In genomic region chr1:36285450-36286101, GRCh38 we compare ENCODE assay signal across 8 cellular contexts. TPM values are rescaled to one million over a fixed set of nuclear protein-coding genes. Genes with fewer than 3 reads are reported as not detected.
A peak's percentile ranks its signal among the peaks of the same experiment; 100 is the strongest.
DNase-seq lines count a peak whose midpoint lies in the region; ATAC-seq and TF ChIP-seq lines count a peak whose summit lies in the region.

No MANE protein-coding gene starts in this region.

- TF ChIP-seq CTCF in fibroblast of mammary gland (conservative IDR thresholded peaks at IDR 0.05; ENCODE audit: control insufficient read depth, insufficient read depth, low read depth, low read length) (peak; percentile 74), neural crest cell (conservative IDR thresholded peaks at IDR 0.05) (peak; percentile 88), upper lobe of left lung (IDR thresholded peaks at IDR 0.05) (peak; percentile 29 to 78 (median 68))

- H3K27me3 ChIP-seq in upper lobe of left lung = no peaks in the 10 kb centered on the region

- no peak for TF ChIP-seq EP300 in upper lobe of left lung (IDR thresholded peaks at IDR 0.05)

- H3K9me3 ChIP-seq in upper lobe of left lung = no peaks in the 10 kb centered on the region

- DNase-seq in DMS53 treated with DMSO at 0.1 percent for 48 hours (lab: John Stamatoyannopoulos, UW; ENCODE audit: unreplicated experiment) (peak; percentile 56), Kasumi-1 (lab: John Stamatoyannopoulos, UW) (peak; percentile 85 to 92), OCI-M1 (lab: John Stamatoyannopoulos, UW) (peak; percentile 89), fibroblast of mammary gland (ENCODE audit: low read depth) (peak; percentile 92), neural crest cell (ENCODE audit: low read depth, low spot score) (peak; percentile 60), upper lobe of left lung (peak in 1 of 2 donors; percentile 71)
- peak; percentile 49 to 51 for DNase-seq in activated T-cell treated with anti-CD3 and anti-CD28 coated beads, Interleukin-2, amount 50 U/mL, for 48 hours

- no peaks in the 10 kb centered on the region for H3K27me3 Mint-ChIP-seq in neural crest cell (ENCODE audit: low read depth)

- H3K36me3 Mint-ChIP-seq in neural crest cell (ENCODE audit: low read depth) = peaks cover 14% of the 10 kb centered on the region

- H3K4me1 ChIP-seq in upper lobe of left lung = peaks cover 7 to 17% (median 13%) of the 10 kb centered on the region in 4 donors

- no peaks in the 10 kb centered on the region for H3K4me1 Mint-ChIP-seq in neural crest cell

- no peak overlapping the region for H3K4me3 Mint-ChIP-seq in neural crest cell

- H3K9me3 Mint-ChIP-seq in neural crest cell = no peaks in the 10 kb centered on the region

- TF ChIP-seq POLR2A in upper lobe of left lung (IDR thresholded peaks at IDR 0.05) = no peak

- peaks cover 30 to 77% (median 49%) of the 10 kb centered on the region in 4 donors for H3K36me3 ChIP-seq in upper lobe of left lung

- H3K4me3 ChIP-seq in fibroblast of mammary gland (ENCODE audit: control insufficient read depth, low read depth, low read length) (no peak overlapping the region), upper lobe of left lung (no peak overlapping the region)

- WGBS in upper lobe of left lung, 2 donors = 49 to 54% methylated on average over 7 of the region's 7 CpGs

- H3K27ac Mint-ChIP-seq in neural crest cell (ENCODE audit: unreplicated experiment) = no peak overlapping the region

- peak overlapping the region in 1 of 4 donors; percentile 15 for H3K27ac ChIP-seq in upper lobe of left lung

- ATAC-seq in upper lobe of left lung (ENCODE audit: low FRiP score in 2 of 2) = peak; percentile 91 to 92
- no peak for ATAC-seq in HG03460 (IDR thresholded peaks at IDR 0.05; ENCODE audit: unreplicated experiment)

RNA-seq across cellular contexts. Expression of gene SH3D21, which starts 20.6 kb away (rescaled TPM):
- total RNA-seq in neural crest cell (5.4 and 5.9 TPM in 2 replicates), upper lobe of left lung (10 to 100 TPM in 3 of 6 donors, 1 to 10 TPM in 3; 4.4 to 65.0 (median 13.1) TPM)

RNA-seq across cellular contexts. Expression of gene EVA1B, which starts 37.9 kb away (rescaled TPM):
- 24.8 and 28.5 TPM in 2 replicates for total RNA-seq in neural crest cell
- total RNA-seq in upper lobe of left lung = 10 to 100 TPM; 24.3 to 97.9 (median 36.6) TPM
